In the genomic region with DNA sequence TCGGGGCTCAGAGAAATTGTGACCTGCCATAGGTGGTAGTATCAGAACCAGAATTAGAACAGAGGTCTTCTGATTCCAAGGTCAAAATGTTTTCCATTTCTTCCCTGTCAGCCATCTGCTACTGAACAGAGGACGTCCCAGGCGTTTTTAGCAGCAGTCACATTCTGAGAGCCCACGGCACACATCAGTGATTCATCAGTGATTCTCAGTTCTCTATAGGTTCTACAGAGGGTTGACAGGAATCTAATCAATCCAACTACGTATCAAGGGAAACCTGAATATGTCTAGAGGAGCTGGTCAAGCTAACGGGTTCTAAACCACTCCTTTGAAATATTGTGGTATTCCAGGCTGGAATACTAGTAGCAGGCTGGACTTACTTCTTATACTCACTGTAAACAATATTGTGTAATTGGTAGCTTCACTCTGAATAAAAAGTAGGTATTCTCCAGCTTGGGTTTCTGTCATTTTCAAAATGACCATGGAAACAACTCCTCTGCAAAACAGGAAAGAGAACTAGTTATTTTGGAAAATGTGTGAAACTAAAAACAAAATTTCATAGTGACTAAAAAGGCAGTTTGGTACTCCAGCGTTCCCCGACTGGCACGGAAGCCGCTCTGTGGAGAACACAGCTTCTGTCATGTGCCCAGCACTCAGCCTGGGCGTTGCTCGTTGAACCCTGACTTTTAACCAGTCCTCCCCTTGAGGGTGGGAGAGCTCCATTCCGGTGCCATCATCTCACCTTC, we compare ENCODE assay signal across 1 cellular context.
A peak's percentile ranks its signal among the peaks of the same experiment; 100 is the strongest.
TF ChIP-seq lines count a peak whose summit lies in the region.

No MANE protein-coding gene starts in this region.

TF ChIP-seq in GM12878, 131 proteins besides CTCF, POLR2A, EP300 and RAD21 (continued from another document and continues in another):
- TF ChIP-seq, protein P1, sequence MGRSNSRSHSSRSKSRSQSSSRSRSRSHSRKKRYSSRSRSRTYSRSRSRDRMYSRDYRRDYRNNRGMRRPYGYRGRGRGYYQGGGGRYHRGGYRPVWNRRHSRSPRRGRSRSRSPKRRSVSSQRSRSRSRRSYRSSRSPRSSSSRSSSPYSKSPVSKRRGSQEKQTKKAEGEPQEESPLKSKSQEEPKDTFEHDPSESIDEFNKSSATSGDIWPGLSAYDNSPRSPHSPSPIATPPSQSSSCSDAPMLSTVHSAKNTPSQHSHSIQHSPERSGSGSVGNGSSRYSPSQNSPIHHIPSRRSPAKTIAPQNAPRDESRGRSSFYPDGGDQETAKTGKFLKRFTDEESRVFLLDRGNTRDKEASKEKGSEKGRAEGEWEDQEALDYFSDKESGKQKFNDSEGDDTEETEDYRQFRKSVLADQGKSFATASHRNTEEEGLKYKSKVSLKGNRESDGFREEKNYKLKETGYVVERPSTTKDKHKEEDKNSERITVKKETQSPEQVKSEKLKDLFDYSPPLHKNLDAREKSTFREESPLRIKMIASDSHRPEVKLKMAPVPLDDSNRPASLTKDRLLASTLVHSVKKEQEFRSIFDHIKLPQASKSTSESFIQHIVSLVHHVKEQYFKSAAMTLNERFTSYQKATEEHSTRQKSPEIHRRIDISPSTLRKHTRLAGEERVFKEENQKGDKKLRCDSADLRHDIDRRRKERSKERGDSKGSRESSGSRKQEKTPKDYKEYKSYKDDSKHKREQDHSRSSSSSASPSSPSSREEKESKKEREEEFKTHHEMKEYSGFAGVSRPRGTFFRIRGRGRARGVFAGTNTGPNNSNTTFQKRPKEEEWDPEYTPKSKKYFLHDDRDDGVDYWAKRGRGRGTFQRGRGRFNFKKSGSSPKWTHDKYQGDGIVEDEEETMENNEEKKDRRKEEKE (IDR thresholded peaks at IDR 0.05), result no peak
- TF ChIP-seq MTA2 (IDR thresholded peaks at IDR 0.05; ENCODE audit: low read depth) (peak; percentile 36; the same call in 1 of the 2 replicates), IRF5 (IDR thresholded peaks at IDR 0.05; ENCODE audit: borderline replicate concordance) (no peak), PAX5 (IDR thresholded peaks at IDR 0.05; ENCODE audit: borderline replicate concordance, low read depth, low read length) (peak; percentile 63; the same call in 1 of the 2 replicates), CBX3 (IDR thresholded peaks at IDR 0.05; ENCODE audit: borderline replicate concordance, low read depth) (no peak), MEF2B (IDR thresholded peaks at IDR 0.05; ENCODE audit: partially characterized antibody, poor library complexity, severe bottlenecking) (no peak), USF2 (IDR thresholded peaks at IDR 0.05; ENCODE audit: borderline replicate concordance, low read depth, low read length) (no peak), FOS (IDR thresholded peaks at IDR 0.05; ENCODE audit: borderline replicate concordance, extremely low read depth, insufficient read length) (no peak), DPF2 (IDR thresholded peaks at IDR 0.05) (peak; percentile 54; the same call in 1 of the 2 replicates), RFX5 (IDR thresholded peaks at IDR 0.05; ENCODE audit: low read depth, low read length) (no peak), SPI1 (IDR thresholded peaks at IDR 0.05; ENCODE audit: borderline replicate concordance, insufficient read depth, low read depth, low read length) (peak; percentile 65), SIN3A (IDR thresholded peaks at IDR 0.05; ENCODE audit: low read depth, low read length) (no peak), GATAD2B (conservative IDR thresholded peaks at IDR 0.05; ENCODE audit: low read depth) (no peak), TCF12 (IDR thresholded peaks at IDR 0.05; ENCODE audit: low read depth, low read length) (no peak), SIX5 (IDR thresholded peaks at IDR 0.05; ENCODE audit: low read depth, low read length, severe bottlenecking) (no peak), IKZF1 (conservative IDR thresholded peaks at IDR 0.05) (peak; percentile 71), MTA3 (IDR thresholded peaks at IDR 0.05; ENCODE audit: borderline replicate concordance, low read length) (0 out of 2 replicates have a peak, but pooled peaks have one; percentile 54), NFIC (IDR thresholded peaks at IDR 0.05; ENCODE audit: low read depth, low read length) (peak; percentile 76), JUND (IDR thresholded peaks at IDR 0.05; ENCODE audit: low read depth, low read length) (no peak), EED (IDR thresholded peaks at IDR 0.05; ENCODE audit: low read depth) (peak; percentile 34; the same call in 1 of the 2 replicates), FOXK2 (IDR thresholded peaks at IDR 0.05) (no peak), IRF3 (IDR thresholded peaks at IDR 0.05) (no peak), BCL11A (IDR thresholded peaks at IDR 0.05; ENCODE audit: low read depth, low read length) (peak; percentile 31; the same call in 1 of the 2 replicates), RAD51 (IDR thresholded peaks at IDR 0.05) (no peak), CHD4 (IDR thresholded peaks at IDR 0.05) (no peak), POLR2AphosphoS5 (IDR thresholded peaks at IDR 0.05; ENCODE audit: low read length) (no peak), POU2F2 (IDR thresholded peaks at IDR 0.05; ENCODE audit: borderline replicate concordance, low read depth, low read length) (no peak), CREB1 (IDR thresholded peaks at IDR 0.05; ENCODE audit: low read depth) (no peak), ZSCAN29 (IDR thresholded peaks at IDR 0.05) (no peak), REST (IDR thresholded peaks at IDR 0.05; ENCODE audit: low read depth, low read length) (no peak), SREBF1 (IDR thresholded peaks at IDR 0.05; ENCODE audit: low read length) (no peak), PBX3 (IDR thresholded peaks at IDR 0.05; ENCODE audit: insufficient replicate concordance, low read depth, low read length) (no peak), ZNF274 (IDR thresholded peaks at IDR 0.05; ENCODE audit: insufficient read depth, insufficient read length) (no peak), BRCA1 (IDR thresholded peaks at IDR 0.05; ENCODE audit: low read depth, low read length) (no peak), SRF (IDR thresholded peaks at IDR 0.05; ENCODE audit: low read depth in 2 of 2, low read length in 2 of 2) (no peak), RCOR1 (conservative IDR thresholded peaks at IDR 0.05; ENCODE audit: low read depth, low read length) (no peak), BHLHE40 (IDR thresholded peaks at IDR 0.05; ENCODE audit: borderline replicate concordance in 1 of 2, low read depth in 2 of 2, low read length in 1 of 2) (peak in 1 of 2 experiments; percentile 34; a peak in 1 of 4 replicates), SP1 (IDR thresholded peaks at IDR 0.05; ENCODE audit: low read depth, low read length) (no peak), MXI1 (IDR thresholded peaks at IDR 0.05; ENCODE audit: low read depth, low read length) (no peak), SREBF2 (IDR thresholded peaks at IDR 0.05; ENCODE audit: low read length) (no peak)
- TF ChIP-seq, protein P2, sequence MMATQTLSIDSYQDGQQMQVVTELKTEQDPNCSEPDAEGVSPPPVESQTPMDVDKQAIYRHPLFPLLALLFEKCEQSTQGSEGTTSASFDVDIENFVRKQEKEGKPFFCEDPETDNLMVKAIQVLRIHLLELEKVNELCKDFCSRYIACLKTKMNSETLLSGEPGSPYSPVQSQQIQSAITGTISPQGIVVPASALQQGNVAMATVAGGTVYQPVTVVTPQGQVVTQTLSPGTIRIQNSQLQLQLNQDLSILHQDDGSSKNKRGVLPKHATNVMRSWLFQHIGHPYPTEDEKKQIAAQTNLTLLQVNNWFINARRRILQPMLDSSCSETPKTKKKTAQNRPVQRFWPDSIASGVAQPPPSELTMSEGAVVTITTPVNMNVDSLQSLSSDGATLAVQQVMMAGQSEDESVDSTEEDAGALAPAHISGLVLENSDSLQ (IDR thresholded peaks at IDR 0.05), result peak; percentile 61; the same call in 1 of the 2 replicates
- TF ChIP-seq, protein P3, sequence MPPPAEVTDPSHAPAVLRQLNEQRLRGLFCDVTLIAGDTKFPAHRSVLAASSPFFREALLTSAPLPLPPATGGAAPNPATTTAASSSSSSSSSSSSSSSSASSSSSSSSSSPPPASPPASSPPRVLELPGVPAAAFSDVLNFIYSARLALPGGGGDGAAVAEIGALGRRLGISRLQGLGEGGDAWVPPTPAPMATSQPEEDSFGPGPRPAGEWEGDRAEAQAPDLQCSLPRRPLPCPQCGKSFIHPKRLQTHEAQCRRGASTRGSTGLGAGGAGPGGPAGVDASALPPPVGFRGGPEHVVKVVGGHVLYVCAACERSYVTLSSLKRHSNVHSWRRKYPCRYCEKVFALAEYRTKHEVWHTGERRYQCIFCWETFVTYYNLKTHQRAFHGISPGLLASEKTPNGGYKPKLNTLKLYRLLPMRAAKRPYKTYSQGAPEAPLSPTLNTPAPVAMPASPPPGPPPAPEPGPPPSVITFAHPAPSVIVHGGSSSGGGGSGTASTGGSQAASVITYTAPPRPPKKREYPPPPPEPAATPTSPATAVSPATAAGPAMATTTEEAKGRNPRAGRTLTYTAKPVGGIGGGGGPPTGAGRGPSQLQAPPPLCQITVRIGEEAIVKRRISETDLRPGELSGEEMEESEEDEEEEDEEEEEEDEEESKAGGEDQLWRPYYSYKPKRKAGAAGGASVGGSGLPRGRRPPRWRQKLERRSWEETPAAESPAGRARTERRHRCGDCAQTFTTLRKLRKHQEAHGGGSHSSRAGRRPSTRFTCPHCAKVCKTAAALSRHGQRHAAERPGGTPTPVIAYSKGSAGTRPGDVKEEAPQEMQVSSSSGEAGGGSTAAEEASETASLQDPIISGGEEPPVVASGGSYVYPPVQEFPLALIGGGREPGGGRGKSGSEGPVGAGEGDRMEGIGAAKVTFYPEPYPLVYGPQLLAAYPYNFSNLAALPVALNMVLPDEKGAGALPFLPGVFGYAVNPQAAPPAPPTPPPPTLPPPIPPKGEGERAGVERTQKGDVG (CRISPR knock-in tag; IDR thresholded peaks at IDR 0.05), result no peak
- TF ChIP-seq, protein P4, sequence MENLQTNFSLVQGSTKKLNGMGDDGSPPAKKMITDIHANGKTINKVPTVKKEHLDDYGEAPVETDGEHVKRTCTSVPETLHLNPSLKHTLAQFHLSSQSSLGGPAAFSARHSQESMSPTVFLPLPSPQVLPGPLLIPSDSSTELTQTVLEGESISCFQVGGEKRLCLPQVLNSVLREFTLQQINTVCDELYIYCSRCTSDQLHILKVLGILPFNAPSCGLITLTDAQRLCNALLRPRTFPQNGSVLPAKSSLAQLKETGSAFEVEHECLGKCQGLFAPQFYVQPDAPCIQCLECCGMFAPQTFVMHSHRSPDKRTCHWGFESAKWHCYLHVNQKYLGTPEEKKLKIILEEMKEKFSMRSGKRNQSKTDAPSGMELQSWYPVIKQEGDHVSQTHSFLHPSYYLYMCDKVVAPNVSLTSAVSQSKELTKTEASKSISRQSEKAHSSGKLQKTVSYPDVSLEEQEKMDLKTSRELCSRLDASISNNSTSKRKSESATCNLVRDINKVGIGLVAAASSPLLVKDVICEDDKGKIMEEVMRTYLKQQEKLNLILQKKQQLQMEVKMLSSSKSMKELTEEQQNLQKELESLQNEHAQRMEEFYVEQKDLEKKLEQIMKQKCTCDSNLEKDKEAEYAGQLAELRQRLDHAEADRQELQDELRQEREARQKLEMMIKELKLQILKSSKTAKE (IDR thresholded peaks at IDR 0.05; ENCODE audit: low read depth, poor library complexity, severe bottlenecking), result peak; percentile 24
